Comparison of ENCODE assay signal across 11 cellular contexts in the genomic region with DNA sequence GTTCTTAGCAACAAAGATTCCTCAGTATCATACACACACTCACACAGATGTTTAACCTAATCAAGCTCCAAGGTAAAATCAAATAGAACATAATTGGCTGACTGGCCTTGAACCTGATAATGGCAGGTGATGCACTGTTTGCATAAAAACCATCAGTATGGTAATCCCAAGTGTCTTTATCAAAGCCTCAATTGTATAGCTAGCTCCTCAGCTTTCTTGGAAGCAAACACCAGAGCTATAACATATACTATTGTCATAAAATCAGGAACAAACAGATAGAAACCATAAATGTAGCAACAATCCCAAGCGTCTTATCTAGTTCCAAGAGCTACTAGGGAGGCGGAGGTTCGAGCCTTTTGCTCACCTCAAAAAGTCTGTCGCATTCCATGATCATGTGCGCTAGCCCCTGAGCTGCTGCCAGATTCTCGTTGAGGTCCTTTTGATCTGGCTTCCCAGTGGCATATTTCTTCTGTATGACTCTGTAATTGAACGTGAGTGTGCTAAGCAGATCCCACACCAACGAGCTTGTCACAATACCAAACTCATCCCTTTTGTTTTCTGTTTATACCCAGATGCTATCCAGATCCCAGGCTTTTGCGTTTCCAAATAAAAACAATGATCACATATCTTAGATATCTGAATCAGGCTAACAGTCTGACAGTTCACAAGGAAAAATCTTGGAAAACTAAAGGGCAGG.
DNase-seq lines count a peak whose midpoint lies in the region; FAIRE-seq and TF ChIP-seq lines count a peak whose summit lies in the region.
"Had no signal": no experiment of that assay in that cellular context is flagged by ENCODE, and none has a peak within 500 bp of the region (broad histone marks: within the 10 kb centered on the region; RNA-seq: fewer than 3 reads in every experiment).

No MANE protein-coding gene starts in this region.

- H3K4me2 ChIP-seq in GM23248 (ENCODE audit: unreplicated experiment) (peak overlapping the region; percentile 14), astrocyte (ENCODE audit: low read length) (peak overlapping the region; percentile 6)
- H3K4me2 ChIP-seq: PC-9 had no signal

- TF ChIP-seq CTCF in AG10803 (conservative IDR thresholded peaks at IDR 0.05; ENCODE audit: low read length) (no peak), astrocyte (IDR thresholded peaks at IDR 0.05; ENCODE audit: insufficient read depth, low read depth, low read length) (no peak), mesothelial cell of epicardium (IDR thresholded peaks at IDR 0.05; ENCODE audit: unreplicated experiment) (no peak)

- DNase-seq in AG10803 (ENCODE audit: low read depth): peak; percentile 94
- DNase-seq in GM23248: peak; percentile 71
- DNase-seq in astrocyte (ENCODE audit: low read depth): peak; percentile 55
- no peak for DNase-seq in mesothelial cell of epicardium (ENCODE audit: low spot score in 2 of 2, unreplicated experiment in 2 of 2)
- no peak for DNase-seq in activated T-helper 2 cell treated with anti-CD3 and anti-CD28 coated beads, Interferon-gamma antibody, Interleukin-2, Interleukin-4, amounts not matched to agents 10 μg/mL and 5 μg/mL and 100 μg/mL, durations not matched to agents 14 hours and 24 hours and 36 hours (ENCODE audit: low spot score)
- no peak for DNase-seq in DMS114 treated with DMSO at 0.1 percent for 48 hours (lab: John Stamatoyannopoulos, UW; ENCODE audit: unreplicated experiment)
- DNase-seq in stimulated activated CD4-positive, alpha-beta T cell treated with anti-CD3 and anti-CD28 coated beads, Interleukin-12 subunit alpha, Interleukin-12 subunit beta, amount 100 ng/mL, for 4 hours: no peak
- DNase-seq in NCI-H774 (lab: John Stamatoyannopoulos, UW): no peak
- DNase-seq: activated CD4-positive, alpha-beta memory T cell treated with anti-CD3 and anti-CD28 coated beads for 36 hours; CD8-positive, alpha-beta memory T cell; PC-9 had no signal

- H3K27ac ChIP-seq in GM23248: peak overlapping the region; percentile 69
- H3K27ac ChIP-seq in astrocyte (ENCODE audit: low read depth, low read length): peak overlapping the region; percentile 74
- H3K27ac ChIP-seq: PC-9 had no signal

- H3K36me3 ChIP-seq in GM23248 (ENCODE audit: low read depth): peaks cover 19% of the 10 kb centered on the region
- peaks cover 77% of the 10 kb centered on the region for H3K36me3 ChIP-seq in astrocyte (ENCODE audit: insufficient read depth, low read length)

- no peaks in the 10 kb centered on the region for H3K9me3 Mint-ChIP-seq in astrocyte (ENCODE audit: unreplicated experiment)
- H3K9me3 Mint-ChIP-seq in mesothelial cell of epicardium: no peaks in the 10 kb centered on the region
- H3K9me3 Mint-ChIP-seq in activated T-helper 2 cell treated with anti-CD3 and anti-CD28 coated beads, Interferon-gamma antibody, Interleukin-2, Interleukin-4, amounts not matched to agents 10 μg/mL and 5 μg/mL and 100 μg/mL, durations not matched to agents 14 hours and 24 hours and 36 hours: no peaks in the 10 kb centered on the region
- H3K9me3 Mint-ChIP-seq: activated CD4-positive, alpha-beta memory T cell treated with anti-CD3 and anti-CD28 coated beads for 36 hours; CD8-positive, alpha-beta memory T cell had no signal

- H3K4me3 ChIP-seq in AG10803 (ENCODE audit: low read length) (no peak overlapping the region), GM23248 (no peak overlapping the region), astrocyte (ENCODE audit: insufficient read depth, low read depth, low read length) (no peak overlapping the region)
- H3K4me3 ChIP-seq: PC-9 had no signal

- H2AFZ ChIP-seq in GM23248 (no peak overlapping the region), astrocyte (ENCODE audit: low read depth, low read length) (no peak overlapping the region)
- H2AFZ ChIP-seq: PC-9 had no signal

- WGBS in GM23248 (ENCODE audit: low coverage in 1 of 2, low lambda C conversion rate in 2 of 2, missing lambda C conversion rate in 2 of 2), 2 experiments: 31 to 32% methylated on average over 9 of the region's 9 CpGs

- H3K4me3 Mint-ChIP-seq in astrocyte (ENCODE audit: unreplicated experiment): no peak overlapping the region
- no peak overlapping the region for H3K4me3 Mint-ChIP-seq in mesothelial cell of epicardium
- H3K4me3 Mint-ChIP-seq in activated T-helper 2 cell treated with anti-CD3 and anti-CD28 coated beads, Interferon-gamma antibody, Interleukin-2, Interleukin-4, amounts not matched to agents 10 μg/mL and 5 μg/mL and 100 μg/mL, durations not matched to agents 14 hours and 24 hours and 36 hours (ENCODE audit: low read depth): no peak overlapping the region
- H3K4me3 Mint-ChIP-seq: activated CD4-positive, alpha-beta memory T cell treated with anti-CD3 and anti-CD28 coated beads for 36 hours; CD8-positive, alpha-beta memory T cell had no signal

- no peaks in the 10 kb centered on the region for H3K79me2 ChIP-seq in GM23248 (ENCODE audit: insufficient read depth)
- no peaks in the 10 kb centered on the region for H3K79me2 ChIP-seq in astrocyte (ENCODE audit: insufficient read depth, low read length)

- H3K9me3 ChIP-seq in GM23248 (ENCODE audit: low read depth): no peaks in the 10 kb centered on the region
- H3K9me3 ChIP-seq in astrocyte (ENCODE audit: insufficient read depth, low read depth, low read length): no peaks in the 10 kb centered on the region

- no peaks in the 10 kb centered on the region for H3K9me2 ChIP-seq in GM23248 (ENCODE audit: insufficient read depth)

- peak overlapping the region; percentile 39 for H3K9ac ChIP-seq in GM23248
- peak overlapping the region; percentile 45 for H3K9ac ChIP-seq in astrocyte (ENCODE audit: low read length)

- H3K4me1 Mint-ChIP-seq in astrocyte (ENCODE audit: low read depth, unreplicated experiment) (peaks cover 2% of the 10 kb centered on the region), mesothelial cell of epicardium (peaks cover 29% of the 10 kb centered on the region)
- no peaks in the 10 kb centered on the region for H3K4me1 Mint-ChIP-seq in activated T-helper 2 cell treated with anti-CD3 and anti-CD28 coated beads, Interferon-gamma antibody, Interleukin-2, Interleukin-4, amounts not matched to agents 10 μg/mL and 5 μg/mL and 100 μg/mL, durations not matched to agents 14 hours and 24 hours and 36 hours (ENCODE audit: low read depth)
- H3K4me1 Mint-ChIP-seq: CD8-positive, alpha-beta memory T cell had no signal

- in situ Hi-C loops in GM23248 (cut with MboI): no loop called here

- peaks cover 43% of the 10 kb centered on the region for H3F3A ChIP-seq in GM23248 (ENCODE audit: insufficient read depth)

- H3K27me3 ChIP-seq in GM23248 (replicated peaks; ENCODE audit: insufficient read depth): no peaks in the 10 kb centered on the region
- no peaks in the 10 kb centered on the region for H3K27me3 ChIP-seq in astrocyte (ENCODE audit: insufficient read depth, low read length)

- H4K20me1 ChIP-seq in GM23248 (ENCODE audit: insufficient read depth) (no peaks in the 10 kb centered on the region), astrocyte (ENCODE audit: insufficient read depth, low read length) (no peaks in the 10 kb centered on the region)

- FAIRE-seq in astrocyte (lab: Jason Lieb, UNC): peak; percentile 78

- H3K27me3 Mint-ChIP-seq in astrocyte (ENCODE audit: low read depth, unreplicated experiment) (no peaks in the 10 kb centered on the region), mesothelial cell of epicardium (ENCODE audit: low read depth) (no peaks in the 10 kb centered on the region)
- no peaks in the 10 kb centered on the region for H3K27me3 Mint-ChIP-seq in activated T-helper 2 cell treated with anti-CD3 and anti-CD28 coated beads, Interferon-gamma antibody, Interleukin-2, Interleukin-4, amounts not matched to agents 10 μg/mL and 5 μg/mL and 100 μg/mL, durations not matched to agents 14 hours and 24 hours and 36 hours (ENCODE audit: low read depth)

- H3K27ac Mint-ChIP-seq in astrocyte (ENCODE audit: unreplicated experiment) (no peak overlapping the region), mesothelial cell of epicardium (peak overlapping the region; percentile 77)
- no peak overlapping the region for H3K27ac Mint-ChIP-seq in activated T-helper 2 cell treated with anti-CD3 and anti-CD28 coated beads, Interferon-gamma antibody, Interleukin-2, Interleukin-4, amounts not matched to agents 10 μg/mL and 5 μg/mL and 100 μg/mL, durations not matched to agents 14 hours and 24 hours and 36 hours
- H3K27ac Mint-ChIP-seq: activated CD4-positive, alpha-beta memory T cell treated with anti-CD3 and anti-CD28 coated beads for 36 hours; CD8-positive, alpha-beta memory T cell had no signal

- H3K36me3 Mint-ChIP-seq in astrocyte (ENCODE audit: low read depth, unreplicated experiment): peaks cover 33% of the 10 kb centered on the region
- H3K36me3 Mint-ChIP-seq in mesothelial cell of epicardium: peaks cover 42% of the 10 kb centered on the region
- no peaks in the 10 kb centered on the region for H3K36me3 Mint-ChIP-seq in activated T-helper 2 cell treated with anti-CD3 and anti-CD28 coated beads, Interferon-gamma antibody, Interleukin-2, Interleukin-4, amounts not matched to agents 10 μg/mL and 5 μg/mL and 100 μg/mL, durations not matched to agents 14 hours and 24 hours and 36 hours (ENCODE audit: low read depth)
- H3K36me3 Mint-ChIP-seq: activated CD4-positive, alpha-beta memory T cell treated with anti-CD3 and anti-CD28 coated beads for 36 hours; CD8-positive, alpha-beta memory T cell had no signal

- H3K4me1 ChIP-seq in GM23248 (ENCODE audit: insufficient read depth) (peaks cover 51% of the 10 kb centered on the region), astrocyte (ENCODE audit: insufficient read depth, low read length) (peaks cover 20% of the 10 kb centered on the region)

- intact Hi-C loops in activated T-helper 2 cell treated with anti-CD3 and anti-CD28 coated beads, Interferon-gamma antibody, Interleukin-2, Interleukin-4, amounts not matched to agents 10 μg/mL and 5 μg/mL and 100 μg/mL, durations not matched to agents 14 hours and 24 hours and 36 hours (cut with micrococcal nuclease): no loop called here

Comparison
In these comparisons a context has a peak if more than half of its experiments do, and no peak if none do; other contexts are left out.
1. DNase-seq: peak in AG10803 (single experiment), GM23248 (single experiment) and astrocyte (single experiment); none in mesothelial cell of epicardium (0 of 2), activated T-helper 2 cell treated with anti-CD3 and anti-CD28 coated beads, Interferon-gamma antibody, Interleukin-2, Interleukin-4, amounts not matched to agents 10 μg/mL and 5 μg/mL and 100 μg/mL, durations not matched to agents 14 hours and 24 hours and 36 hours (single experiment), DMS114 treated with DMSO at 0.1 percent for 48 hours (single experiment), stimulated activated CD4-positive, alpha-beta T cell treated with anti-CD3 and anti-CD28 coated beads, Interleukin-12 subunit alpha, Interleukin-12 subunit beta, amount 100 ng/mL, for 4 hours (single experiment) and NCI-H774 (single experiment).